Comparison of ENCODE assay signal across 8 cellular contexts in the genomic region with DNA sequence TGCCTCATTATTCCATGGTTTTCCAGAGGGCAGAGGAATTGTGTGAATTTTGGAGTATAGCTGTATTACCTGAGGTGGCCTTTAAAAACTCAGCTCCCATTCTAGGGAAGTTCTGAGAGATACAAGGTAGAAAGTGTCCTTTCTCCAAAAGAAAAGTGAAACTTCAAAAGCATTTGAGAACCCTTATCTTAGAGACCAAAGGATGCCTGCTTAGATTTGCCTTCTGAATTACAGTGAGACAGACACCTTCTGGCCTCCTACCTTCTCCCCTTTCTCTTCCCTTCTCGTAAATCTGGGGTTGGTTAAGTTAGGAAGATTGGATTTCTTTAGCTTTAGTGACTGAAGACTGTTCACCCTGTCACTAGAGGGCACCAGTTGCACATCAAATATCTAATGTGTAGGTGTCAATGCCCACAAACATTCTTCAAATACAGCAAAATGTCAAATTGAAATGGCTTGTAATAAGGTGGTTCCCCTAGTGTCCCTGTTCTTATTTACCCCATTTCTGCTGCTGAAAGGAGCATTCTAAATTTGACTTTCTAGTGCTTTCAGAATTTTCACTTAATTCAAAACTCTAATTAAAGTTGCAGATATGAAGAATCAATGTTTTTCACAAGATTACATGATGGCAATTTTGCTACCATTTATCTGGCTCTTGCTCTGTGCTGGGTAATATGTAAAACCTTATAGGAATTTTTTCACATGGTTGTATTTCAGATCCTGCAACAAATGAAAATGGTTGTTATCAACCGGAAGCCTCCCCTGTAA. TPM values are rescaled to one million over a fixed set of nuclear protein-coding genes. Genes with fewer than 3 reads are reported as not detected.
DNase-seq lines count a peak whose midpoint lies in the region; ATAC-seq and TF ChIP-seq lines count a peak whose summit lies in the region.

No MANE protein-coding gene starts in this region.

- no peak overlapping the region for H3K4me3 Mint-ChIP-seq in memory B cell

- H3K27ac Mint-ChIP-seq in memory B cell: no peak overlapping the region

- H3K4me1 Mint-ChIP-seq in memory B cell: peaks cover 9% of the 10 kb centered on the region

- peak; percentile 67 for TF ChIP-seq CTCF in AG09309 (IDR thresholded peaks at IDR 0.05; ENCODE audit: control insufficient read depth, insufficient read depth, low read depth, low read length, missing control alignments)

- H3K36me3 Mint-ChIP-seq in memory B cell: no peaks in the 10 kb centered on the region

- H3K27me3 Mint-ChIP-seq in memory B cell: peaks cover 9% of the 10 kb centered on the region

- peak; percentile 33 for DNase-seq in AG09309 (ENCODE audit: low read depth)
- peak; percentile 78 for DNase-seq in NCI-H2029 treated with DMSO at 0.1 percent for 48 hours (lab: John Stamatoyannopoulos, UW)
- DNase-seq in T-helper 9 cell: peak; percentile 26
- peak; percentile 58 to 70 for DNase-seq in dermis microvascular lymphatic vessel endothelial cell (ENCODE audit: low read depth in 2 of 2)
- peak; percentile 40 to 47 for DNase-seq in memory B cell (ENCODE audit: low spot score in 2 of 2)
- DNase-seq in stimulated activated naive CD4-positive, alpha-beta T cell (lab: John Stamatoyannopoulos, UW): peak in 5 of 6 experiments; percentile 6 to 64 (median 21)

- peak; percentile 43 for ATAC-seq in GM18499 (IDR thresholded peaks at IDR 0.05; ENCODE audit: insufficient read depth, unreplicated experiment)
- peak; percentile 43 for ATAC-seq in HG02852 (IDR thresholded peaks at IDR 0.05; ENCODE audit: unreplicated experiment)
- ATAC-seq in memory B cell (ENCODE audit: low read depth): peak; percentile 74

- H3K4me3 ChIP-seq in AG09309 (ENCODE audit: control insufficient read depth, low read depth, low read length): no peak overlapping the region

- H3K9me3 Mint-ChIP-seq in memory B cell: no peaks in the 10 kb centered on the region

RNA-seq across cellular contexts. Expression of gene PRRC1, which starts 46.7 kb away (rescaled TPM):
- total RNA-seq in dermis microvascular lymphatic vessel endothelial cell: 32.3 and 45.3 TPM in 2 replicates

Comparison
In these comparisons a context has a peak if more than half of its experiments do, and no peak if none do; other contexts are left out.
1. DNase-seq: peak in every context shown above with its lines; median percentile 78 in NCI-H2029 treated with DMSO at 0.1 percent for 48 hours; 64 in dermis microvascular lymphatic vessel endothelial cell; 44 in memory B cell; 33 in AG09309; 26 in T-helper 9 cell; 21 in stimulated activated naive CD4-positive, alpha-beta T cell.